In genomic region chr2:70992945-70993688, GRCh38 we compare ENCODE assay signal across 9 cellular contexts. TPM values are rescaled to one million over a fixed set of nuclear protein-coding genes. Genes with fewer than 3 reads are reported as not detected.
DNase-seq lines count a peak whose midpoint lies in the region; ATAC-seq, FAIRE-seq and TF ChIP-seq lines count a peak whose summit lies in the region.
"Had no signal": no experiment of that assay in that cellular context is flagged by ENCODE, and none has a peak within 500 bp of the region (broad histone marks: within the 10 kb centered on the region; RNA-seq: fewer than 3 reads in every experiment).

No MANE protein-coding gene starts in this region.

- no peaks in the 10 kb centered on the region for H3K9me3 ChIP-seq in Peyer's patch
- H3K9me3 ChIP-seq in endothelial cell of umbilical vein (replicated peaks; ENCODE audit: control insufficient read depth, insufficient read depth, low read length) = no peaks in the 10 kb centered on the region
- no peaks in the 10 kb centered on the region for H3K9me3 ChIP-seq in gastrocnemius medialis
- no peaks in the 10 kb centered on the region for H3K9me3 ChIP-seq in body of pancreas

- H4K20me1 ChIP-seq in endothelial cell of umbilical vein (replicated peaks; ENCODE audit: control insufficient read depth, extremely low read depth, insufficient read depth, low read length) = no peaks in the 10 kb centered on the region

- intact Hi-C loops in endothelial cell of umbilical vein (cut with micrococcal nuclease) (loop anchor here (5.0 kb wide), 1 partner anchor 139 kb away; the partner anchor contains the start of genes MCEE and MPHOSPH10), gastrocnemius medialis (cut with DNase I; ENCODE audit: low total_unique reads) (no loop called here), body of pancreas (cut with DNase I) (no loop called here)

- TF ChIP-seq POLR2A in Peyer's patch (IDR thresholded peaks at IDR 0.05) (no peak), endothelial cell of umbilical vein (IDR thresholded peaks at IDR 0.05; ENCODE audit: low read depth, low read length) (no peak), gastrocnemius medialis (IDR thresholded peaks at IDR 0.05) (no peak), body of pancreas (IDR thresholded peaks at IDR 0.05) (no peak)

- DNase-seq in GM13976 (ENCODE audit: low spot score) = peak; percentile 3
- no peak for DNase-seq in Peyer's patch
- DNase-seq in endothelial cell of umbilical vein (ENCODE audit: low read depth, low spot score) = no peak
- no peak for DNase-seq in gastrocnemius medialis
- no peak for DNase-seq in body of pancreas
- no peak for DNase-seq in KG1 (lab: John Stamatoyannopoulos, UW)
- DNase-seq in SHP77 (lab: John Stamatoyannopoulos, UW) = no peak

- H3K9me1 ChIP-seq in endothelial cell of umbilical vein (replicated peaks; ENCODE audit: control insufficient read depth, extremely low read depth, insufficient read depth, low read length) = no peaks in the 10 kb centered on the region

- in situ Hi-C loops in GM13976 (cut with MboI; ENCODE audit: low sequenced_read_pairs, unreplicated experiment) = no loop called here
- in situ Hi-C loops in gastrocnemius medialis (cut with MboI; ENCODE audit: low sequenced_read_pairs in 4 of 4) = no loop called here

- POLR2A ChIA-PET in endothelial cell of umbilical vein (lab: Charles Lee) = no interaction called here

- ATAC-seq in gastrocnemius medialis (no peak), HG02870 (IDR thresholded peaks at IDR 0.05; ENCODE audit: unreplicated experiment) (no peak), body of pancreas (no peak)

- H3K4me3 ChIP-seq in Peyer's patch (peak overlapping the region in 3 of 4 donors; percentile 92 to 97 (median 96)), endothelial cell of umbilical vein (replicated peaks in 1 of 3; ENCODE audit: insufficient read depth in 1 of 3, low read depth in 1 of 3, low read length in 3 of 3) (no peak overlapping the region), gastrocnemius medialis (peak overlapping the region in 3 of 4 donors; percentile 91 to 94 (median 93)), body of pancreas (no peak overlapping the region)

- FAIRE-seq in endothelial cell of umbilical vein (lab: Jason Lieb, UNC) = no peak
- FAIRE-seq: TTC549 had no signal

- no peak overlapping the region for H2AFZ ChIP-seq in endothelial cell of umbilical vein (ENCODE audit: low read depth, low read length)

- dilution Hi-C loops in endothelial cell of umbilical vein (cut with MboI; ENCODE audit: extremely low pct_ligation_motif_present, low sequenced_read_pairs) = no loop called here

- CTCF ChIA-PET in endothelial cell of umbilical vein (lab: Charles Lee) = interaction anchor here (0.6 to 2.6 kb wide), 5 partner anchors 8 to 28 kb away, joined by 3 to 16 read pairs (median 3); partner anchors contain the start of gene ANKRD53

- peaks cover 19% of the 10 kb centered on the region for H3K79me2 ChIP-seq in endothelial cell of umbilical vein (ENCODE audit: control insufficient read depth, insufficient read depth, low read length)

- H3K4me1 ChIP-seq in Peyer's patch (peaks cover 0 to 20% (median 8%) of the 10 kb centered on the region in 4 donors), endothelial cell of umbilical vein (ENCODE audit: control insufficient read depth, extremely low read depth, insufficient read depth, low read length) (peaks cover 20% of the 10 kb centered on the region), gastrocnemius medialis (peaks cover 14 to 16% of the 10 kb centered on the region in 2 donors), body of pancreas (peaks cover 28% of the 10 kb centered on the region)

- no peak overlapping the region for H3K9ac ChIP-seq in endothelial cell of umbilical vein (replicated peaks; ENCODE audit: extremely low read depth, insufficient read depth, low read length)

- TF ChIP-seq CTCF in GM13976 (IDR thresholded peaks at IDR 0.05; ENCODE audit: borderline replicate concordance, control extremely low read depth, extremely low read depth, insufficient read depth, missing control alignments) = no peak
- TF ChIP-seq CTCF in Peyer's patch (IDR thresholded peaks at IDR 0.05) = no peak
- no peak for TF ChIP-seq CTCF in endothelial cell of umbilical vein (IDR thresholded peaks at IDR 0.05; ENCODE audit: extremely low read depth in 1 of 2, insufficient read depth in 1 of 2, low read depth in 1 of 2, low read length in 2 of 2)
- no peak for TF ChIP-seq CTCF in gastrocnemius medialis (IDR thresholded peaks at IDR 0.05 in 4 of 5, conservative IDR thresholded peaks at IDR 0.05 in 1 of 5)
- no peak for TF ChIP-seq CTCF in body of pancreas (IDR thresholded peaks at IDR 0.05)

- H3K27ac ChIP-seq in Peyer's patch (no peak overlapping the region), endothelial cell of umbilical vein (ENCODE audit: insufficient read depth, low read depth, low read length) (no peak overlapping the region), gastrocnemius medialis (no peak overlapping the region), body of pancreas (no peak overlapping the region)

- H3K27me3 ChIP-seq in Peyer's patch = no peaks in the 10 kb centered on the region
- H3K27me3 ChIP-seq in endothelial cell of umbilical vein (ENCODE audit: control insufficient read depth in 2 of 2, insufficient read depth in 2 of 2, low read length in 2 of 2) = no peaks in the 10 kb centered on the region
- no peaks in the 10 kb centered on the region for H3K27me3 ChIP-seq in gastrocnemius medialis
- no peaks in the 10 kb centered on the region for H3K27me3 ChIP-seq in body of pancreas

- H3K4me2 ChIP-seq in endothelial cell of umbilical vein (ENCODE audit: insufficient read depth, low read length) = peak overlapping the region; percentile 88

- 83% methylated on average over 9 to 11 of the region's 11 CpGs for whole genome bisulfite sequencing in body of pancreas, 2 donors

- H3K36me3 ChIP-seq in Peyer's patch = peaks cover 0 to 40% (median 0%) of the 10 kb centered on the region in 3 donors
- H3K36me3 ChIP-seq in endothelial cell of umbilical vein (ENCODE audit: control insufficient read depth in 2 of 2, extremely low read depth in 1 of 2, insufficient read depth in 2 of 2, low read length in 2 of 2) = peaks cover 0 to 20% of the 10 kb centered on the region in 2 experiments
- H3K36me3 ChIP-seq in gastrocnemius medialis = peaks cover 0 to 39% of the 10 kb centered on the region in 2 donors
- peaks cover 0 to 9% of the 10 kb centered on the region in 2 donors for H3K36me3 ChIP-seq in body of pancreas (replicated peaks in 1 of 2; ENCODE audit: insufficient read depth in 1 of 2, low read depth in 2 of 2)

- BruUV-seq in endothelial cell of umbilical vein (replicated peaks; lab: Mats Ljungman, UMichigan) = no TSS peak

TF ChIP-seq in endothelial cell of umbilical vein, 7 proteins besides CTCF, POLR2A, EP300 and RAD21 (continues in another document):
- TF ChIP-seq GATA2 (IDR thresholded peaks at IDR 0.05; ENCODE audit: insufficient read depth, insufficient read length, low read depth, low read length) = no peak
- no peak for TF ChIP-seq MYC (IDR thresholded peaks at IDR 0.05; ENCODE audit: low read depth, low read length)
- TF ChIP-seq POLR2AphosphoS5 (IDR thresholded peaks at IDR 0.05; ENCODE audit: insufficient read depth, low read depth, low read length) = no peak
- no peak for TF ChIP-seq FOS (IDR thresholded peaks at IDR 0.05; ENCODE audit: borderline replicate concordance, insufficient read depth, low read length)
- no peak for TF ChIP-seq EZH2 (IDR thresholded peaks at IDR 0.05; ENCODE audit: borderline replicate concordance, low read depth, low read length, severe bottlenecking)
- TF ChIP-seq JUN (IDR thresholded peaks at IDR 0.05; ENCODE audit: borderline replicate concordance, insufficient read depth, insufficient read length, low read depth) = no peak

RNA-seq across cellular contexts. Expression of gene TEX261, which starts 1.6 kb away (rescaled TPM):
- total RNA-seq in Peyer's patch = 10 to 100 TPM; 13.2 to 35.1 (median 30.3) TPM
- 63.3 and 71.2 TPM in 2 replicates for total RNA-seq in endothelial cell of umbilical vein
- 98.0 and 98.1 TPM in 2 replicates for polyA plus RNA-seq in endothelial cell of umbilical vein
- polyA plus RNA-seq in endothelial cell of umbilical vein (2011; cell fraction: cytosol; rRNA removed) = 63.4 and 71.6 TPM in 2 replicates
- 43.3 and 44.2 TPM in 2 replicates for polyA plus RNA-seq in endothelial cell of umbilical vein (2011; cell fraction: nucleus; rRNA removed)
- polyA plus RNA-seq in endothelial cell of umbilical vein (2012) = 63.6 and 75.7 TPM in 2 replicates
- polyA minus RNA-seq in endothelial cell of umbilical vein = 128 and 133 TPM in 2 replicates
- polyA minus RNA-seq in endothelial cell of umbilical vein (2011; cell fraction: cytosol; rRNA and poly(A)+ RNA removed) = 20.5 TPM
- polyA minus RNA-seq in endothelial cell of umbilical vein (2011; cell fraction: nucleus; rRNA and poly(A)+ RNA removed) = 16.8 and 34.5 TPM in 2 replicates
- 10 to 100 TPM; 34.0 to 54.2 (median 38.7) TPM for total RNA-seq in gastrocnemius medialis
- total RNA-seq in body of pancreas = 10 to 100 TPM; 16.6 to 19.1 TPM

RNA-seq across cellular contexts. Expression of gene ANKRD53, which starts 14.7 kb away (rescaled TPM):
- total RNA-seq in Peyer's patch (1 to 10 TPM in 1 of 4 donors, not detected in 3; 3.5 TPM), endothelial cell of umbilical vein (1.3 and 2.2 TPM in 2 replicates), gastrocnemius medialis (1 to 10 TPM in 1 of 4 donors, under 1 TPM in 1, not detected in 2; 0.44 to 2.0 TPM), body of pancreas (10 to 100 TPM in 1 of 2 donors, 1 to 10 TPM in 1; 4.7 to 10.2 TPM)
- polyA plus RNA-seq in endothelial cell of umbilical vein = 1.4 and 1.7 TPM in 2 replicates
- 1.1 and 1.4 TPM in 2 replicates for polyA plus RNA-seq in endothelial cell of umbilical vein (2011; cell fraction: cytosol; rRNA removed)
- 2.2 and 5.0 TPM in 2 replicates for polyA plus RNA-seq in endothelial cell of umbilical vein (2011; cell fraction: nucleus; rRNA removed)
- polyA plus RNA-seq in endothelial cell of umbilical vein (2012) = 0.79 and 1.2 TPM in 2 replicates
- polyA minus RNA-seq in endothelial cell of umbilical vein = 1.6 and 1.7 TPM in 2 replicates
- not detected for polyA minus RNA-seq in endothelial cell of umbilical vein (2011; cell fraction: cytosol; rRNA and poly(A)+ RNA removed)
- polyA minus RNA-seq in endothelial cell of umbilical vein (2011; cell fraction: nucleus; rRNA and poly(A)+ RNA removed) = 3.4 and 3.5 TPM in 2 replicates

RNA-seq across cellular contexts. Expression of gene ATP6V1B1, which starts 57.4 kb away (rescaled TPM):
- 1 to 10 TPM in 2 of 4 donors, not detected in 2; 1.3 to 5.8 TPM for total RNA-seq in Peyer's patch
- 0.60 and 0.77 TPM in 2 replicates for total RNA-seq in endothelial cell of umbilical vein
- 0.35 TPM in 1 of 2 replicates, not detected in the other for polyA plus RNA-seq in endothelial cell of umbilical vein
- polyA plus RNA-seq in endothelial cell of umbilical vein (2011; cell fraction: cytosol; rRNA removed) = not detected in 2 replicates
- 3.3 and 4.6 TPM in 2 replicates for polyA plus RNA-seq in endothelial cell of umbilical vein (2011; cell fraction: nucleus; rRNA removed)
- 0.46 and 1.1 TPM in 2 replicates for polyA plus RNA-seq in endothelial cell of umbilical vein (2012)
- 1.0 TPM in 1 of 2 replicates, not detected in the other for polyA minus RNA-seq in endothelial cell of umbilical vein
- not detected for polyA minus RNA-seq in endothelial cell of umbilical vein (2011; cell fraction: cytosol; rRNA and poly(A)+ RNA removed)
- 1.3 TPM in 1 of 2 replicates, not detected in the other for polyA minus RNA-seq in endothelial cell of umbilical vein (2011; cell fraction: nucleus; rRNA and poly(A)+ RNA removed)
- 1 to 10 TPM in 1 of 4 donors, not detected in 3; 2.3 TPM for total RNA-seq in gastrocnemius medialis
- 10 to 100 TPM in 1 of 2 donors, 1 to 10 TPM in 1; 9.9 to 17.9 TPM for total RNA-seq in body of pancreas

Comparison
In these comparisons a context has a peak if more than half of its experiments do, and no peak if none do; other contexts are left out.
1. H3K4me3 ChIP-seq: peak in Peyer's patch (3 of 4) and gastrocnemius medialis (3 of 4); none in endothelial cell of umbilical vein (0 of 3) and body of pancreas (0 of 2).